Comparison of ENCODE assay signal across 1 cellular context in the genomic region with DNA sequence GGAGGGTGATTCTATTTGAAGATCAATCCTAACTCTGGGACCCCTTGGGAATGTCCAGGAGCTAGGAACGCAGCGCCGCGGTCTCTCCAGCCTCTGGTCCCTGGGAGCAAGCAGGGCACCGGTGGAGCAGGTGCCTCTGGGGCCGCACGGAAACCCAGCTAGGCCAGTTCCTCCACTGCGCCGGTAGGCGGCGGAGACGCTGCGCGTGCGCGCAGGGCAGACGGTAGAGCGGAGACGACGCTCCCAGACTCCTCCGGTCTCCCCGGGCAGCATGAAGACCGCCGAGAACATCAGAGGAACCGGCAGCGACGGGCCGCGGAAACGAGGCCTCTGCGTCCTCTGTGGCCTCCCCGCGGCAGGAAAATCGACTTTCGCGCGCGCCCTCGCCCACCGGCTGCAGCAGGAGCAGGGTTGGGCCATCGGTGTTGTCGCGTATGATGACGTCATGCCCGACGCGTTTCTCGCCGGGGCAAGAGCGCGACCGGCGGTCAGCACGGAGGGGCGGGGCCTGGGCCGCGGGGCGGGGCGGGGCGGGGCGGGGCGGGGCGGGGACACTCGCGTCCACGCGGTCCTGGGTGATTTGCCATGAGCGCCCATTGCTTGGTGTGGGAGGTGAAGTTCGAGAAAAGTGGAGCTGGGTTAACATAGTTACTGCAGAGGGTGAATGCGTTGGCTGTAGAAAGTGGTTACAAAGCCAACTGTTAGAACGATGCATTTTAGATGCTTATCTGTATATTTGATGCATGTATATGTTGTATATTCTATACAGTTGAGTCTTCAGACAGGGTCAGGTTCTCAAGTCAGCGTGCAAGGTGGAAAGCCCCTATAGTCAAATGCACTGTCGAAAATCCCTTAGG.
TF ChIP-seq lines count a peak whose summit lies in the region.

A gene with protein sequence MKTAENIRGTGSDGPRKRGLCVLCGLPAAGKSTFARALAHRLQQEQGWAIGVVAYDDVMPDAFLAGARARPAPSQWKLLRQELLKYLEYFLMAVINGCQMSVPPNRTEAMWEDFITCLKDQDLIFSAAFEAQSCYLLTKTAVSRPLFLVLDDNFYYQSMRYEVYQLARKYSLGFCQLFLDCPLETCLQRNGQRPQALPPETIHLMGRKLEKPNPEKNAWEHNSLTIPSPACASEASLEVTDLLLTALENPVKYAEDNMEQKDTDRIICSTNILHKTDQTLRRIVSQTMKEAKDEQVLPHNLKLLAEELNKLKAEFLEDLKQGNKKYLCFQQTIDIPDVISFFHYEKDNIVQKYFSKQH (plus strand): TSS at position 193 of the 857 bp plus-strand sequence. CDS start 79 bp downstream, at position 272.

TF ChIP-seq in HepG2, 621 proteins besides CTCF, POLR2A, EP300 and RAD21 (continued from another document and continues in another):
- TF ChIP-seq, protein P1, sequence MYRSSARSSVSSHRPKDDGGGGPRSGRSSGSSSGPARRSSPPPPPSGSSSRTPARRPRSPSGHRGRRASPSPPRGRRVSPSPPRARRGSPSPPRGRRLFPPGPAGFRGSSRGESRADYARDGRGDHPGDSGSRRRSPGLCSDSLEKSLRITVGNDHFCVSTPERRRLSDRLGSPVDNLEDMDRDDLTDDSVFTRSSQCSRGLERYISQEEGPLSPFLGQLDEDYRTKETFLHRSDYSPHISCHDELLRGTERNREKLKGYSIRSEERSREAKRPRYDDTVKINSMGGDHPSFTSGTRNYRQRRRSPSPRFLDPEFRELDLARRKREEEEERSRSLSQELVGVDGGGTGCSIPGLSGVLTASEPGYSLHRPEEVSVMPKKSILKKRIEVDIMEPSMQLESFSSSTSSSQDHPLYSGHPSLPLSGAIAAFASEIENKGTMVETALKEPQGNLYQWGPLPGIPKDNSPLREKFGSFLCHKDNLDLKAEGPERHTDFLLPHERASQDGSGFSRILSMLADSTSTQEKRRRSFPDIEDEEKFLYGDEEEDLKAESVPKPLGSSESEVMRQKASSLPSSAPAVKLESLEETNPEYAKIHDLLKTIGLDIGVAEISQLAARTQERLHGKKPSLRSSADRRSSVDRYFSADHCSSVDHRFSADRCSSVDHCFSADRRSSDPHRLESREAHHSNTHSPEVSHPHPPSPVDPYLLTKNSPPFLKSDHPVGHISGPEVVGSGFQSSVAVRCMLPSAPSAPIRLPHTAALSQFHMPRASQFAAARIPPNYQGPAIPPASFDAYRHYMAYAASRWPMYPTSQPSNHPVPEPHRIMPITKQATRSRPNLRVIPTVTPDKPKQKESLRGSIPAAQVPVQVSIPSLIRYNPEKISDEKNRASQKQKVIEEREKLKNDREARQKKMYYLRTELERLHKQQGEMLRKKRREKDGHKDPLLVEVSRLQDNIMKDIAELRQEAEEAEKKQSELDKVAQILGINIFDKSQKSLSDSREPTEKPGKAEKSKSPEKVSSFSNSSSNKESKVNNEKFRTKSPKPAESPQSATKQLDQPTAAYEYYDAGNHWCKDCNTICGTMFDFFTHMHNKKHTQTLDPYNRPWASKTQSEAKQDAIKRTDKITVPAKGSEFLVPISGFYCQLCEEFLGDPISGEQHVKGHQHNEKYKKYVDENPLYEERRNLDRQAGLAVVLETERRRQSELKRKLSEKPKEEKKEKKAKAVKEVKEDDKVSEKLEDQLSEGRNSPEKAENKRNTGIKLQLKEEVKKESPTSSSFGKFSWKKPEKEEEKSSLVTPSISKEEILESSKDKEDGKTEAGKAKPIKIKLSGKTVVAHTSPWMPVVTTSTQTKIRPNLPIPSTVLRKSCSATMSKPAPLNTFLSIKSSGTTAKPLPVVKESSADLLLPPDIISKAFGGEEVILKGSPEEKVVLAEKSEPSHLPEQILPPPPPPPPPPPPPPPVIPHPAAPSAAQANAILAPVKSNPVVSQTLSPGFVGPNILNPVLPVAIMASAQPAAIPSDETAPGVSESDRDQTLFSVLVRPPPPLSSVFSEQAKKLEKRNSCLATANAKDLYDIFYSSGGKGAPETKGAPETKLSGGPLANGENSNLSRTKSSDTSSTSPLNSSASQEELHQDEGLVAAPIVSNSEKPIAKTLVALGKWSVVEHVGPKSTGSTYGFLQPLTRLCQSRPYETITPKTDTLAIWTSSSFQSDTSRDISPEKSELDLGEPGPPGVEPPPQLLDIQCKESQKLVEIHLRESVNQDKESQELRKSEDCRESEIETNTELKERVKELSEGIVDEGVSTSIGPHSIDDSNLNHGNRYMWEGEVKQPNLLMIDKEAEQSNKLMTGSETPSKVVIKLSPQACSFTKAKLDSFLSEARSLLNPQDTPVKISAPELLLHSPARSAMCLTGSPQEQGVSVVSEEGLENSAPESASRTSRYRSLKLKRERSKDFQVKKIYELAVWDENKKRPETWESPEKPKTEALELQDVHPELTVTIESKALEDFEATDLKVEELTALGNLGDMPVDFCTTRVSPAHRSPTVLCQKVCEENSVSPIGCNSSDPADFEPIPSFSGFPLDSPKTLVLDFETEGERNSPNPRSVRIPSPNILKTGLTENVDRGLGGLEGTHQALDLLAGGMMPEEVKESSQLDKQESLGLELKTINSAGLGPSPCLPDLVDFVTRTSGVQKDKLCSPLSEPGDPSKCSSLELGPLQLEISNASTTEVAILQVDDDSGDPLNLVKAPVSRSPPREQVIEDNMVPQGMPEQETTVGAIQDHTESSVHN (CRISPR knock-in tag; IDR thresholded peaks at IDR 0.05): peak; percentile 75; the same call in 1 of the 2 replicates
- TF ChIP-seq, protein P2, sequence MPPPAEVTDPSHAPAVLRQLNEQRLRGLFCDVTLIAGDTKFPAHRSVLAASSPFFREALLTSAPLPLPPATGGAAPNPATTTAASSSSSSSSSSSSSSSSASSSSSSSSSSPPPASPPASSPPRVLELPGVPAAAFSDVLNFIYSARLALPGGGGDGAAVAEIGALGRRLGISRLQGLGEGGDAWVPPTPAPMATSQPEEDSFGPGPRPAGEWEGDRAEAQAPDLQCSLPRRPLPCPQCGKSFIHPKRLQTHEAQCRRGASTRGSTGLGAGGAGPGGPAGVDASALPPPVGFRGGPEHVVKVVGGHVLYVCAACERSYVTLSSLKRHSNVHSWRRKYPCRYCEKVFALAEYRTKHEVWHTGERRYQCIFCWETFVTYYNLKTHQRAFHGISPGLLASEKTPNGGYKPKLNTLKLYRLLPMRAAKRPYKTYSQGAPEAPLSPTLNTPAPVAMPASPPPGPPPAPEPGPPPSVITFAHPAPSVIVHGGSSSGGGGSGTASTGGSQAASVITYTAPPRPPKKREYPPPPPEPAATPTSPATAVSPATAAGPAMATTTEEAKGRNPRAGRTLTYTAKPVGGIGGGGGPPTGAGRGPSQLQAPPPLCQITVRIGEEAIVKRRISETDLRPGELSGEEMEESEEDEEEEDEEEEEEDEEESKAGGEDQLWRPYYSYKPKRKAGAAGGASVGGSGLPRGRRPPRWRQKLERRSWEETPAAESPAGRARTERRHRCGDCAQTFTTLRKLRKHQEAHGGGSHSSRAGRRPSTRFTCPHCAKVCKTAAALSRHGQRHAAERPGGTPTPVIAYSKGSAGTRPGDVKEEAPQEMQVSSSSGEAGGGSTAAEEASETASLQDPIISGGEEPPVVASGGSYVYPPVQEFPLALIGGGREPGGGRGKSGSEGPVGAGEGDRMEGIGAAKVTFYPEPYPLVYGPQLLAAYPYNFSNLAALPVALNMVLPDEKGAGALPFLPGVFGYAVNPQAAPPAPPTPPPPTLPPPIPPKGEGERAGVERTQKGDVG (CRISPR knock-in tag; IDR thresholded peaks at IDR 0.05; ENCODE audit: borderline replicate concordance): no peak
- TF ChIP-seq HNF4A (CRISPR knock-in tag; IDR thresholded peaks at IDR 0.05) (peak; percentile 41; the same call in 1 of the 2 replicates), SALL1 (CRISPR knock-in tag; IDR thresholded peaks at IDR 0.05) (peak; percentile 86), ONECUT2 (CRISPR knock-in tag; IDR thresholded peaks at IDR 0.05) (peak; percentile 52; the same call in 1 of the 2 replicates), ZNF616 (CRISPR knock-in tag; IDR thresholded peaks at IDR 0.05; ENCODE audit: low read depth) (no peak), FOXP1 (IDR thresholded peaks at IDR 0.05) (no peak), FOXP1 (CRISPR knock-in tag; IDR thresholded peaks at IDR 0.05) (no peak), ZFP37 (CRISPR knock-in tag; IDR thresholded peaks at IDR 0.05; ENCODE audit: borderline replicate concordance) (peak; percentile 70; the same call in 1 of the 2 replicates), GTF2F1 (IDR thresholded peaks at IDR 0.05; ENCODE audit: low read length) (no peak), ZNF792 (CRISPR knock-in tag; IDR thresholded peaks at IDR 0.05) (peak; percentile 62; the same call in 1 of the 2 replicates), ZNF121 (CRISPR knock-in tag; IDR thresholded peaks at IDR 0.05) (no peak), ELF4 (CRISPR knock-in tag; IDR thresholded peaks at IDR 0.05; ENCODE audit: borderline replicate concordance) (no peak), HCFC1 (IDR thresholded peaks at IDR 0.05; ENCODE audit: low read depth, low read length) (peak; percentile 42), RXRB (CRISPR knock-in tag; IDR thresholded peaks at IDR 0.05; ENCODE audit: borderline replicate concordance) (peak; percentile 15; the same call in 1 of the 2 replicates), ZSCAN12 (CRISPR knock-in tag; IDR thresholded peaks at IDR 0.05) (0 out of 2 replicates have a peak, but pooled peaks have one; percentile 77), ZNF30 (CRISPR knock-in tag; IDR thresholded peaks at IDR 0.05) (no peak), IKZF4 (CRISPR knock-in tag; IDR thresholded peaks at IDR 0.05; ENCODE audit: borderline replicate concordance, low read depth, not compliant biosample characterization) (peak; percentile 59)
- TF ChIP-seq, protein P3, sequence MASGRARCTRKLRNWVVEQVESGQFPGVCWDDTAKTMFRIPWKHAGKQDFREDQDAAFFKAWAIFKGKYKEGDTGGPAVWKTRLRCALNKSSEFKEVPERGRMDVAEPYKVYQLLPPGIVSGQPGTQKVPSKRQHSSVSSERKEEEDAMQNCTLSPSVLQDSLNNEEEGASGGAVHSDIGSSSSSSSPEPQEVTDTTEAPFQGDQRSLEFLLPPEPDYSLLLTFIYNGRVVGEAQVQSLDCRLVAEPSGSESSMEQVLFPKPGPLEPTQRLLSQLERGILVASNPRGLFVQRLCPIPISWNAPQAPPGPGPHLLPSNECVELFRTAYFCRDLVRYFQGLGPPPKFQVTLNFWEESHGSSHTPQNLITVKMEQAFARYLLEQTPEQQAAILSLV (CRISPR knock-in tag; IDR thresholded peaks at IDR 0.05; ENCODE audit: borderline replicate concordance): no peak
- TF ChIP-seq, protein P4, sequence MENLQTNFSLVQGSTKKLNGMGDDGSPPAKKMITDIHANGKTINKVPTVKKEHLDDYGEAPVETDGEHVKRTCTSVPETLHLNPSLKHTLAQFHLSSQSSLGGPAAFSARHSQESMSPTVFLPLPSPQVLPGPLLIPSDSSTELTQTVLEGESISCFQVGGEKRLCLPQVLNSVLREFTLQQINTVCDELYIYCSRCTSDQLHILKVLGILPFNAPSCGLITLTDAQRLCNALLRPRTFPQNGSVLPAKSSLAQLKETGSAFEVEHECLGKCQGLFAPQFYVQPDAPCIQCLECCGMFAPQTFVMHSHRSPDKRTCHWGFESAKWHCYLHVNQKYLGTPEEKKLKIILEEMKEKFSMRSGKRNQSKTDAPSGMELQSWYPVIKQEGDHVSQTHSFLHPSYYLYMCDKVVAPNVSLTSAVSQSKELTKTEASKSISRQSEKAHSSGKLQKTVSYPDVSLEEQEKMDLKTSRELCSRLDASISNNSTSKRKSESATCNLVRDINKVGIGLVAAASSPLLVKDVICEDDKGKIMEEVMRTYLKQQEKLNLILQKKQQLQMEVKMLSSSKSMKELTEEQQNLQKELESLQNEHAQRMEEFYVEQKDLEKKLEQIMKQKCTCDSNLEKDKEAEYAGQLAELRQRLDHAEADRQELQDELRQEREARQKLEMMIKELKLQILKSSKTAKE (CRISPR knock-in tag; IDR thresholded peaks at IDR 0.05; ENCODE audit: borderline replicate concordance): peak; percentile 48; the same call in 1 of the 2 replicates
- TF ChIP-seq, protein P5, sequence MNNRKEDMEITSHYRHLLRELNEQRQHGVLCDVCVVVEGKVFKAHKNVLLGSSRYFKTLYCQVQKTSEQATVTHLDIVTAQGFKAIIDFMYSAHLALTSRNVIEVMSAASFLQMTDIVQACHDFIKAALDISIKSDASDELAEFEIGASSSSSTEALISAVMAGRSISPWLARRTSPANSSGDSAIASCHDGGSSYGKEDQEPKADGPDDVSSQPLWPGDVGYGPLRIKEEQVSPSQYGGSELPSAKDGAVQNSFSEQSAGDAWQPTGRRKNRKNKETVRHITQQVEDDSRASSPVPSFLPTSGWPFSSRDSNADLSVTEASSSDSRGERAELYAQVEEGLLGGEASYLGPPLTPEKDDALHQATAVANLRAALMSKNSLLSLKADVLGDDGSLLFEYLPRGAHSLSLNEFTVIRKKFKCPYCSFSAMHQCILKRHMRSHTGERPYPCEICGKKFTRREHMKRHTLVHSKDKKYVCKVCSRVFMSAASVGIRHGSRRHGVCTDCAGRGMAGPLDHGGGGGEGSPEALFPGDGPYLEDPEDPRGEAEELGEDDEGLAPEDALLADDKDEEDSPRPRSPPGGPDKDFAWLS (CRISPR knock-in tag; IDR thresholded peaks at IDR 0.05; ENCODE audit: borderline replicate concordance): no peak
- TF ChIP-seq, protein P6, sequence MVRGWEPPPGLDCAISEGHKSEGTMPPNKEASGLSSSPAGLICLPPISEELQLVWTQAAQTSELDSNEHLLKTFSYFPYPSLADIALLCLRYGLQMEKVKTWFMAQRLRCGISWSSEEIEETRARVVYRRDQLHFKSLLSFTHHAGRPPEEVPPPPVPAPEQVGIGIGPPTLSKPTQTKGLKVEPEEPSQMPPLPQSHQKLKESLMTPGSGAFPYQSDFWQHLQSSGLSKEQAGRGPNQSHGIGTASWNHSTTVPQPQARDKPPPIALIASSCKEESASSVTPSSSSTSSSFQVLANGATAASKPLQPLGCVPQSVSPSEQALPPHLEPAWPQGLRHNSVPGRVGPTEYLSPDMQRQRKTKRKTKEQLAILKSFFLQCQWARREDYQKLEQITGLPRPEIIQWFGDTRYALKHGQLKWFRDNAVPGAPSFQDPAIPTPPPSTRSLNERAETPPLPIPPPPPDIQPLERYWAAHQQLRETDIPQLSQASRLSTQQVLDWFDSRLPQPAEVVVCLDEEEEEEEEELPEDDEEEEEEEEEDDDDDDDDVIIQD (CRISPR knock-in tag; IDR thresholded peaks at IDR 0.05; ENCODE audit: low read depth): no peak
- TF ChIP-seq, protein P7, sequence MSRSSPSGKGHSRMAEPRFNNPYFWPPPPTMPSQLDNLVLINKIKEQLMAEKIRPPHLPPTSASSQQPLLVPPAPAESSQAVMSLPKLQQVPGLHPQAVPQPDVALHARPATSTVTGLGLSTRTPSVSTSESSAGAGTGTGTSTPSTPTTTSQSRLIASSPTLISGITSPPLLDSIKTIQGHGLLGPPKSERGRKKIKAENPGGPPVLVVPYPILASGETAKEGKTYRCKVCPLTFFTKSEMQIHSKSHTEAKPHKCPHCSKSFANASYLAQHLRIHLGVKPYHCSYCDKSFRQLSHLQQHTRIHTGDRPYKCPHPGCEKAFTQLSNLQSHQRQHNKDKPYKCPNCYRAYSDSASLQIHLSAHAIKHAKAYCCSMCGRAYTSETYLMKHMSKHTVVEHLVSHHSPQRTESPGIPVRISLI (CRISPR knock-in tag; IDR thresholded peaks at IDR 0.05; ENCODE audit: borderline replicate concordance): no peak
- TF ChIP-seq, protein P8, sequence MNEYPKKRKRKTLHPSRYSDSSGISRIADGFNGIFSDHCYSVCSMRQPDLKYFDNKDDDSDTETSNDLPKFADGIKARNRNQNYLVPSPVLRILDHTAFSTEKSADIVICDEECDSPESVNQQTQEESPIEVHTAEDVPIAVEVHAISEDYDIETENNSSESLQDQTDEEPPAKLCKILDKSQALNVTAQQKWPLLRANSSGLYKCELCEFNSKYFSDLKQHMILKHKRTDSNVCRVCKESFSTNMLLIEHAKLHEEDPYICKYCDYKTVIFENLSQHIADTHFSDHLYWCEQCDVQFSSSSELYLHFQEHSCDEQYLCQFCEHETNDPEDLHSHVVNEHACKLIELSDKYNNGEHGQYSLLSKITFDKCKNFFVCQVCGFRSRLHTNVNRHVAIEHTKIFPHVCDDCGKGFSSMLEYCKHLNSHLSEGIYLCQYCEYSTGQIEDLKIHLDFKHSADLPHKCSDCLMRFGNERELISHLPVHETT (CRISPR knock-in tag; conservative IDR thresholded peaks at IDR 0.05): peak; percentile 91
